Comparison of ENCODE assay signal across 8 cellular contexts in the genomic region with DNA sequence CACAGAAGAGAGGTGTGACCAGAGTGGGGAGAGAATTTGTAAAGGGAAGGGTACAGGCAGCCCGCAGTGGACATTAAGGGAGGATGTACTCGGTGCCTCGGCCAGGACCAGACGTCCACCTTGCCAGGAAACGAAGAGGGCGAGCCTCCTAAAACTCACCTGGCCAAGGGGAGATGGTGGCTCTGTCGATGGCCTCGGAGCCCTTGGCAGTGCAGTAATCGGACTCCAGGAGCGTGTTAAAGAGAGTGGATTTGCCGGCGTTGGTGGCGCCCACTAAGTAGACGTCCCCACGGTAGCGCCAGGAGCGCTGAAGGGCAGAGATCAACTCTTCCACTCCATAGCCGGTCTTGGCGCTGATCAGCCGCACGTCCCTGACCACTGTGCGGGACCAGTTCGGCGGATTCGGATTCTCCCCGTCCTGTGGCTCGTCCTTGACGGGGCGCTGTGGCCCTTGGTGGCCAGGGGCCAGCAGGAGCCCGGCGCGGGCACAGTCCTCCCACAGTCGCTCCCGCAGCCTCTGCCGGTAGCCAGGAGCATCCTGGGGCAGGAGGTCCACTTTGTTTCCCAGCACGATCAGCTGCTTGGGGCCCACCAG. TPM values are rescaled to one million over a fixed set of nuclear protein-coding genes. Genes with fewer than 3 reads are reported as not detected.
DNase-seq lines count a peak whose midpoint lies in the region; ATAC-seq and TF ChIP-seq lines count a peak whose summit lies in the region.

No MANE protein-coding gene starts in this region.

- DNase-seq in AG04450 (ENCODE audit: low read depth, low spot score) (no peak), HAP-1 (ENCODE audit: low spot score in 2 of 2) (peak in 1 of 2 experiments; percentile 29), left ventricle myocardium inferior (no peak), HCEC 1CT (no peak), NCI-H187 (lab: John Stamatoyannopoulos, UW) (no peak)
- DNase-seq in activated CD4-positive, alpha-beta T cell treated with anti-CD3 and anti-CD28 coated beads, Interleukin-2, amount 50 U/mL, for 1 hour: peak; percentile 4

- H3K9me3 ChIP-seq in AG04450 (ENCODE audit: control insufficient read depth, insufficient read depth, low read length) (no peaks in the 10 kb centered on the region; the same call in 1 of the 2 replicates), HAP-1 (peaks cover 2% of the 10 kb centered on the region), left ventricle myocardium inferior (replicated peaks) (peaks cover 16% of the 10 kb centered on the region), skeletal muscle tissue (ENCODE audit: control insufficient read depth in 3 of 3, low read length in 3 of 3) (peaks cover 0 to 4% (median 2%) of the 10 kb centered on the region in 3 donors)

- TF ChIP-seq CTCF in AG04450 (IDR thresholded peaks at IDR 0.05; ENCODE audit: low read depth, low read length) (no peak), left ventricle myocardium inferior (IDR thresholded peaks at IDR 0.05; ENCODE audit: borderline replicate concordance) (no peak)

- POLR2A ChIA-PET in AG04450 (lab: Yijun Ruan, JAX): interaction anchor here (1.4 to 2.2 kb wide), 2 partner anchors 18 to 69 kb away, joined by 7 to 14 read pairs; a partner anchor contains a TSS

- H3K4me3 ChIP-seq in AG04450 (ENCODE audit: low read depth, low read length): peak overlapping the region; percentile 98
- peak overlapping the region; percentile 96 for H3K4me3 ChIP-seq in HAP-1
- H3K4me3 ChIP-seq in left ventricle myocardium inferior: peak overlapping the region; percentile 96
- H3K4me3 ChIP-seq in skeletal muscle tissue (ENCODE audit: low read length in 3 of 3): peak overlapping the region; percentile 97 to 99 (median 98)

- peak overlapping the region; percentile 85 to 95 (median 89) for H3K9ac ChIP-seq in skeletal muscle tissue (ENCODE audit: low read depth in 1 of 3, low read length in 3 of 3)

- H3K27ac ChIP-seq in AG04450 (ENCODE audit: low read depth, low read length) (no peak overlapping the region), left ventricle myocardium inferior (replicated peaks) (peak overlapping the region; percentile 93), skeletal muscle tissue (ENCODE audit: low read depth, low read length) (peak overlapping the region; percentile 84)

- H3K4me1 ChIP-seq in HAP-1 (peaks cover 8% of the 10 kb centered on the region), left ventricle myocardium inferior (peaks cover 62% of the 10 kb centered on the region), skeletal muscle tissue (ENCODE audit: control insufficient read depth in 3 of 3, insufficient read depth in 3 of 3, low read length in 3 of 3) (peaks cover 24 to 29% (median 26%) of the 10 kb centered on the region in 3 donors)

- H3K27me3 ChIP-seq in AG04450 (ENCODE audit: control insufficient read depth, insufficient read depth, low read length): no peaks in the 10 kb centered on the region
- no peaks in the 10 kb centered on the region for H3K27me3 ChIP-seq in HAP-1 (ENCODE audit: low read depth)
- H3K27me3 ChIP-seq in left ventricle myocardium inferior (ENCODE audit: low read depth): no peaks in the 10 kb centered on the region
- H3K27me3 ChIP-seq in skeletal muscle tissue (ENCODE audit: control insufficient read depth in 3 of 3, insufficient read depth in 3 of 3, low read length in 3 of 3): no peaks in the 10 kb centered on the region

- H3K36me3 ChIP-seq in HAP-1 (replicated peaks): peaks cover 32% of the 10 kb centered on the region
- H3K36me3 ChIP-seq in left ventricle myocardium inferior: peaks cover 30% of the 10 kb centered on the region
- peaks cover 17 to 24% (median 18%) of the 10 kb centered on the region in 3 donors for H3K36me3 ChIP-seq in skeletal muscle tissue (ENCODE audit: control insufficient read depth in 3 of 3, insufficient read depth in 3 of 3, low read length in 3 of 3)

- CTCF ChIA-PET in AG04450 (lab: Charles Lee): no interaction called here

- ATAC-seq in HG02588 (IDR thresholded peaks at IDR 0.05; ENCODE audit: unreplicated experiment): no peak

- intact Hi-C loops in left ventricle myocardium inferior (cut with micrococcal nuclease): no loop called here

- in situ Hi-C loops in HAP-1 (cut with MboI; ENCODE audit: low sequenced_read_pairs): no loop called here

RNA-seq across cellular contexts. Expression of a gene that starts 1.0 kb away (rescaled TPM):
- 17.1 and 17.8 TPM in 2 replicates for polyA plus RNA-seq in AG04450 (2011; rRNA removed)
- polyA minus RNA-seq in AG04450 (2011; rRNA and poly(A)+ RNA removed): 8.3 and 9.2 TPM in 2 replicates
- total RNA-seq in left ventricle myocardium inferior (13.0 TPM), skeletal muscle tissue (12.0 TPM)

RNA-seq across cellular contexts. Expression of a gene that starts 2.3 kb away (rescaled TPM):
- polyA plus RNA-seq in AG04450 (2011; rRNA removed): 116 and 163 TPM in 2 replicates
- polyA minus RNA-seq in AG04450 (2011; rRNA and poly(A)+ RNA removed): 64.5 and 107 TPM in 2 replicates
- 73.0 TPM for total RNA-seq in left ventricle myocardium inferior
- total RNA-seq in skeletal muscle tissue: 101 TPM
